13 cellular contexts compared by ENCODE assay signal in genomic region chr5:90054612-90055011, GRCh38.
"Had no signal": no experiment of that assay in that cellular context is flagged by ENCODE, and none has a peak within 500 bp of the region (broad histone marks: within the 10 kb centered on the region; RNA-seq: fewer than 3 reads in every experiment).

No MANE protein-coding gene starts in this region.

- H3K36me3 Mint-ChIP-seq: activated naive CD4-positive, alpha-beta T cell treated with anti-CD3 and anti-CD28 coated beads, Interleukin-2, amount 50 U/mL, for 24 hours; neural progenitor cell had no signal

- H3K27ac ChIP-seq: neural progenitor cell, ovary, upper lobe of left lung had no signal

- H3K4me3 ChIP-seq: neural progenitor cell, ovary, upper lobe of left lung had no signal

- H3K4me1 Mint-ChIP-seq: activated naive CD4-positive, alpha-beta T cell treated with anti-CD3 and anti-CD28 coated beads, Interleukin-2, amount 50 U/mL, for 24 hours had no signal

- H3K27me3 Mint-ChIP-seq: activated naive CD4-positive, alpha-beta T cell treated with anti-CD3 and anti-CD28 coated beads, Interleukin-2, amount 50 U/mL, for 24 hours had no signal

- DNase-seq: activated CD4-positive, alpha-beta T cell treated with anti-CD3 and anti-CD28 coated beads, Interleukin-2, amount 50 U/mL, for 4 hours; activated CD4-positive, CD25-positive, alpha-beta regulatory T cell treated with anti-CD3 and anti-CD28 coated beads, Interleukin-2, amount 50 U/mL, for 72 hours; activated T-cell treated with anti-CD3 and anti-CD28 coated beads, Interleukin-2, amount 50 U/mL, for 1 hour; amygdala; hippocampal formation; kidney glomerular epithelial cell; ovary; stimulated activated CD4-positive, alpha-beta T cell treated with anti-CD3 and anti-CD28 coated beads, Interleukin-2, amount 100 ng/mL, for 48 hours; stimulated activated naive CD4-positive, alpha-beta T cell treated with Interleukin-2 at 50 U/mL for 16 hours; upper lobe of left lung had no signal

- H3K9ac ChIP-seq: neural progenitor cell had no signal

- H3K9me3 ChIP-seq: ovary, upper lobe of left lung had no signal

- H3K36me3 ChIP-seq: neural progenitor cell, ovary, upper lobe of left lung had no signal

- H3K27ac Mint-ChIP-seq: activated naive CD4-positive, alpha-beta T cell treated with anti-CD3 and anti-CD28 coated beads, Interleukin-2, amount 50 U/mL, for 24 hours; mesothelial cell of epicardium; neural progenitor cell had no signal

- H3K27me3 ChIP-seq: neural progenitor cell, ovary, upper lobe of left lung had no signal

- H3K9me3 Mint-ChIP-seq: activated naive CD4-positive, alpha-beta T cell treated with anti-CD3 and anti-CD28 coated beads, Interleukin-2, amount 50 U/mL, for 24 hours; mesothelial cell of epicardium; neural progenitor cell had no signal

- H3K4me3 Mint-ChIP-seq: activated naive CD4-positive, alpha-beta T cell treated with anti-CD3 and anti-CD28 coated beads, Interleukin-2, amount 50 U/mL, for 24 hours; mesothelial cell of epicardium; neural progenitor cell had no signal
